In genomic region chr1:234531181-234532132, GRCh38 we compare ENCODE assay signal across 9 cellular contexts. TPM values are rescaled to one million over a fixed set of nuclear protein-coding genes. Genes with fewer than 3 reads are reported as not detected.
DNase-seq lines count a peak whose midpoint lies in the region; ATAC-seq and TF ChIP-seq lines count a peak whose summit lies in the region.
"Had no signal": no experiment of that assay in that cellular context is flagged by ENCODE, and none has a peak within 500 bp of the region (broad histone marks: within the 10 kb centered on the region; RNA-seq: fewer than 3 reads in every experiment).

No MANE protein-coding gene starts in this region.

- DNase-seq in AG08396 (ENCODE audit: low spot score) (peak; percentile 56), foreskin fibroblast (peak; percentile 69 to 74), osteoblast (ENCODE audit: insufficient read length, low spot score, missing footprints) (peak; percentile 75), NCI-H510A (lab: John Stamatoyannopoulos, UW) (no peak), RPMI8226 (no peak), GF-D8 (lab: John Stamatoyannopoulos, UW) (no peak)
- DNase-seq in activated CD4-positive, alpha-beta T cell treated with anti-CD3 and anti-CD28 coated beads, Interleukin-2, amount 50 U/mL, for 4 hours, result no peak
- DNase-seq: T-helper 2 cell had no signal

- no peak overlapping the region for H3K4me2 ChIP-seq in osteoblast (ENCODE audit: insufficient read depth, low read length)

- peak; percentile 17 for ATAC-seq in SK-N-SH treated with all-trans-retinoic acid at 6 μM for 48 hours

- no peaks in the 10 kb centered on the region for H3K27me3 ChIP-seq in osteoblast (ENCODE audit: insufficient read depth, low read length)

- no peaks in the 10 kb centered on the region for H3K36me3 ChIP-seq in osteoblast (ENCODE audit: insufficient read depth, low read length)

- H2AFZ ChIP-seq in osteoblast (ENCODE audit: low read length), result peak overlapping the region; percentile 69

- peaks cover 49% of the 10 kb centered on the region for H3K4me1 ChIP-seq in osteoblast (ENCODE audit: insufficient read depth, low read length)

- no peaks in the 10 kb centered on the region for H3K9me3 ChIP-seq in osteoblast (ENCODE audit: low read depth, low read length)

- H3K4me3 ChIP-seq in foreskin fibroblast (ENCODE audit: low read depth in 1 of 2, low read length in 2 of 2) (peak overlapping the region in 1 of 2 donors; percentile 9), osteoblast (ENCODE audit: insufficient read depth, low read length) (no peak overlapping the region)

- H4K20me1 ChIP-seq in osteoblast (ENCODE audit: insufficient read depth, low read length), result no peaks in the 10 kb centered on the region

- H3K79me2 ChIP-seq in osteoblast (ENCODE audit: insufficient read depth, low read length), result no peaks in the 10 kb centered on the region

- H3K27ac ChIP-seq in osteoblast (ENCODE audit: low read depth, low read length), result peak overlapping the region; percentile 99

- no peak for TF ChIP-seq CTCF in foreskin fibroblast (IDR thresholded peaks at IDR 0.05; ENCODE audit: low read depth, low read length)
- TF ChIP-seq CTCF in osteoblast (IDR thresholded peaks at IDR 0.05; ENCODE audit: extremely low read depth, low read depth, low read length), result no peak

TF ChIP-seq in SK-N-SH treated with all-trans-retinoic acid at 6 μM for 48 hours, 23 proteins besides CTCF, POLR2A, EP300 and RAD21:
- no peak for TF ChIP-seq SNAI2 (CRISPR knock-in tag; IDR thresholded peaks at IDR 0.05)
- TF ChIP-seq ARNTL (CRISPR knock-in tag; IDR thresholded peaks at IDR 0.05; ENCODE audit: borderline replicate concordance, low read depth), result no peak
- 0 out of 2 replicates have a peak, but pooled peaks have one; percentile 33 for TF ChIP-seq OSR1 (CRISPR knock-in tag; IDR thresholded peaks at IDR 0.05)
- 0 out of 2 replicates have a peak, but pooled peaks have one; percentile 34 for TF ChIP-seq CSDC2 (CRISPR knock-in tag; IDR thresholded peaks at IDR 0.05)
TF ChIP-seq in SK-N-SH treated with all-trans-retinoic acid at 6 μM for 48 hours: peak in this region for 2.

RNA-seq across cellular contexts. Expression of gene TARBP1, which starts 52.5 kb away (rescaled TPM):
- 29.7 and 33.6 TPM in 2 replicates for total RNA-seq in osteoblast

Comparison
In these comparisons a context has a peak if more than half of its experiments do, and no peak if none do; other contexts are left out.
1. DNase-seq: peak in AG08396 (single experiment), foreskin fibroblast (2 of 2) and osteoblast (single experiment); none in NCI-H510A (single experiment), RPMI8226 (single experiment), GF-D8 (single experiment) and activated CD4-positive, alpha-beta T cell treated with anti-CD3 and anti-CD28 coated beads, Interleukin-2, amount 50 U/mL, for 4 hours (0 of 2).